In the genomic region with DNA sequence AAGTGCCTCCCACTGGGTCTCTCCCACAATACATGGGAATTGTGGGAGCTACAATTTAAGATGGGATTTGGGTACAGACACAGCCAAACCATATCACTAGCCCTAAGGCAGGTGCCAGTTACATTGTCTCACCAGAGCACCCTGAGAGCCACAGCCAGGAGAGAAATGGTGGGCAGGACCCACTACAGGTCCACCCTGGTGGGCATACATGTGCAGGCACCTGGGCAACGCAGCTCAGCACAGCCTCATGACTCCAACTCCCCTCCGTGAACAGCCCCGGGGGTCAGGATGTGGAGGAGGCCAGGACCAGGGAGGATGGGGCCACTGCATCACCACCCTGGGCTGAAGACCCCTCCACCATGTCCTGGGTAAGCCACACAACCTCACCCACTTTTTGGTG, we compare ENCODE assay signal across 25 cellular contexts.
DNase-seq lines count a peak whose midpoint lies in the region; ATAC-seq, FAIRE-seq and TF ChIP-seq lines count a peak whose summit lies in the region.
"Had no signal": no experiment of that assay in that cellular context is flagged by ENCODE, and none has a peak within 500 bp of the region (broad histone marks: within the 10 kb centered on the region; RNA-seq: fewer than 3 reads in every experiment).

No MANE protein-coding gene starts in this region.

- 97% methylated on average over 3 of the region's 3 CpGs; no CpG with 5 or more reads in 1 of the 2 experiments for WGBS in H1 (ENCODE audit: extremely low coverage in 1 of 2, insufficient coverage in 1 of 2, insufficient read length in 1 of 2, insufficient replicate concordance in 2 of 2, low coverage in 1 of 2, low lambda C conversion rate in 2 of 2, missing lambda C conversion rate in 1 of 2), 2 experiments
- 72 to 89% (median 86%) methylated on average over 3 of the region's 3 CpGs for WGBS in spleen, 5 donors

- H2BK15ac ChIP-seq in H1 (ENCODE audit: low read length) = 0 out of 2 replicates have a peak overlapping the region, but pooled peaks have one; percentile 61

- no peaks in the 10 kb centered on the region for H4K20me1 ChIP-seq in H1 (replicated peaks in 1 of 2; ENCODE audit: control insufficient read depth in 1 of 2, insufficient read depth in 2 of 2, low read length in 2 of 2)
- H4K20me1 ChIP-seq in osteoblast (ENCODE audit: insufficient read depth, low read length) = no peaks in the 10 kb centered on the region
- H4K20me1 ChIP-seq: BLaER1 treated with 17β-estradiol and CSF1 and Interleukin-3, amounts not matched to agents 10 nM and 100 nM had no signal

- H3K27ac ChIP-seq in H1 (ENCODE audit: low read depth, low read length) (no peak overlapping the region), osteoblast (ENCODE audit: low read depth, low read length) (no peak overlapping the region), spleen (no peak overlapping the region)
- H3K27ac ChIP-seq: A549; BLaER1 treated with 17β-estradiol and CSF1 and Interleukin-3, amounts not matched to agents 10 nM and 100 nM had no signal

- no peak overlapping the region for H3K4me2 ChIP-seq in H1 (ENCODE audit: insufficient read depth in 1 of 2, low read depth in 2 of 2, low read length in 2 of 2)
- H3K4me2 ChIP-seq in osteoblast (ENCODE audit: insufficient read depth, low read length) = no peak overlapping the region
- H3K4me2 ChIP-seq: A549; BLaER1 treated with 17β-estradiol and CSF1 and Interleukin-3, amounts not matched to agents 10 nM and 100 nM; GM23338 had no signal

- H2BK120ac ChIP-seq in H1 (replicated peaks; ENCODE audit: low read depth, low read length) = no peak overlapping the region

- no peak overlapping the region for H4K8ac ChIP-seq in H1 (ENCODE audit: extremely low read depth, insufficient read depth, low read length)

- no peaks in the 10 kb centered on the region; the same call in 1 of the 2 replicates for H3K23me2 ChIP-seq in H1 (ENCODE audit: low read depth, low read length)

- CTCF ChIA-PET in H1 (lab: Charles Lee; ENCODE audit: partially characterized antibody) = no interaction called here

- no peak for TF ChIP-seq EP300 in H1 (IDR thresholded peaks at IDR 0.05; ENCODE audit: borderline replicate concordance in 1 of 2, low read depth in 2 of 2, low read length in 2 of 2)

- H3K9me3 ChIP-seq in H1 (ENCODE audit: insufficient read depth in 2 of 2, low read depth in 1 of 2, low read length in 1 of 2) = peaks cover 5 to 11% of the 10 kb centered on the region in 2 experiments; a peak in 3 of 4 replicates
- no peaks in the 10 kb centered on the region for H3K9me3 ChIP-seq in osteoblast (ENCODE audit: low read depth, low read length)
- H3K9me3 ChIP-seq in spleen = peaks cover 0 to 28% (median 11%) of the 10 kb centered on the region in 8 donors
- H3K9me3 ChIP-seq: A549, BE2C, HAP-1 had no signal

- TF ChIP-seq POLR2A in H1 (IDR thresholded peaks at IDR 0.05; ENCODE audit: control extremely low read depth in 1 of 2, low read depth in 2 of 2, low read length in 2 of 2) = no peak
- no peak for TF ChIP-seq POLR2A in spleen (IDR thresholded peaks at IDR 0.05)

- no peak for FAIRE-seq in H1 (lab: Jason Lieb, UNC)
- FAIRE-seq: A549, D721Med, GM12891, GM18507, H54 had no signal

- ATAC-seq in GM21515 (IDR thresholded peaks at IDR 0.05; ENCODE audit: unreplicated experiment) (no peak), GM21825 (IDR thresholded peaks at IDR 0.05; ENCODE audit: unreplicated experiment) (no peak)
- ATAC-seq: A549, GM23338 had no signal

- H4K5ac ChIP-seq in H1 (ENCODE audit: insufficient read length, low read depth, low read length) = no peak overlapping the region

- H4K91ac ChIP-seq in H1 (replicated peaks; ENCODE audit: insufficient read length, low read length) = no peak overlapping the region

- no peak overlapping the region for H3K18ac ChIP-seq in H1 (ENCODE audit: extremely low read depth, low read length)

- H3K4me1 ChIP-seq in H1 (replicated peaks in 1 of 4; ENCODE audit: control insufficient read depth in 3 of 4, insufficient read depth in 4 of 4, low read length in 3 of 4) = peaks cover 0 to 18% (median 6%) of the 10 kb centered on the region in 4 experiments; a peak in 6 of 7 replicates
- no peaks in the 10 kb centered on the region for H3K4me1 ChIP-seq in osteoblast (ENCODE audit: insufficient read depth, low read length)
- H3K4me1 ChIP-seq in spleen = no peaks in the 10 kb centered on the region
- H3K4me1 ChIP-seq: A549; BE2C; BLaER1 treated with 17β-estradiol and CSF1 and Interleukin-3, amounts not matched to agents 10 nM and 100 nM; HAP-1 had no signal

- no peak overlapping the region for H3K56ac ChIP-seq in H1 (replicated peaks; ENCODE audit: insufficient read length, low read depth, low read length)

- H3K4me3 ChIP-seq in H1 (ENCODE audit: extremely low read depth in 1 of 4, insufficient read depth in 2 of 4, low read depth in 3 of 4, low read length in 4 of 4) = no peak overlapping the region
- H3K4me3 ChIP-seq in osteoblast (ENCODE audit: insufficient read depth, low read length) = no peak overlapping the region
- H3K4me3 ChIP-seq in spleen = no peak overlapping the region
- H3K4me3 ChIP-seq: A549; BLaER1 treated with 17β-estradiol and CSF1 and Interleukin-3, amounts not matched to agents 10 nM and 100 nM; GM23338; HAP-1 had no signal

- H2BK5ac ChIP-seq in H1 (ENCODE audit: low read depth, low read length) = no peak overlapping the region

- TF ChIP-seq CTCF in H1 (IDR thresholded peaks at IDR 0.05; ENCODE audit: control extremely low read depth in 1 of 3, insufficient read depth in 1 of 3, low read depth in 1 of 3, low read length in 3 of 3) (no peak), osteoblast (IDR thresholded peaks at IDR 0.05; ENCODE audit: extremely low read depth, low read depth, low read length) (no peak), spleen (IDR thresholded peaks at IDR 0.05 in 8 of 11, conservative IDR thresholded peaks at IDR 0.05 in 3 of 11) (no peak)

- no peaks in the 10 kb centered on the region for H3K79me2 ChIP-seq in H1 (ENCODE audit: control insufficient read depth in 1 of 2, insufficient read depth in 2 of 2, low read length in 2 of 2)
- no peaks in the 10 kb centered on the region for H3K79me2 ChIP-seq in osteoblast (ENCODE audit: insufficient read depth, low read length)

- no peaks in the 10 kb centered on the region for H3K36me3 ChIP-seq in H1 (ENCODE audit: control insufficient read depth in 2 of 4, insufficient read depth in 4 of 4, low read length in 3 of 4)
- H3K36me3 ChIP-seq in osteoblast (ENCODE audit: insufficient read depth, low read length) = no peaks in the 10 kb centered on the region
- no peaks in the 10 kb centered on the region for H3K36me3 ChIP-seq in spleen
- H3K36me3 ChIP-seq: BE2C; BLaER1 treated with 17β-estradiol and CSF1 and Interleukin-3, amounts not matched to agents 10 nM and 100 nM; HAP-1 had no signal

- H2AFZ ChIP-seq in H1 (ENCODE audit: low read length) = no peak overlapping the region
- H2AFZ ChIP-seq in osteoblast (ENCODE audit: low read length) = no peak overlapping the region
- H2AFZ ChIP-seq: GM23338 had no signal

- no peak overlapping the region for H3K23ac ChIP-seq in H1 (ENCODE audit: insufficient read length)

- POLR2A ChIA-PET in H1 (lab: Charles Lee; ENCODE audit: partially characterized antibody) = no interaction called here

- H3K27me3 ChIP-seq in H1 (replicated peaks in 1 of 4; ENCODE audit: control insufficient read depth in 3 of 4, extremely low read depth in 1 of 4, insufficient read depth in 3 of 4, low read length in 3 of 4) (no peaks in the 10 kb centered on the region; a peak in 1 of 7 replicates), osteoblast (ENCODE audit: insufficient read depth, low read length) (no peaks in the 10 kb centered on the region), spleen (replicated peaks in 1 of 7) (peaks cover 0 to 37% (median 0%) of the 10 kb centered on the region in 7 donors)
- H3K27me3 ChIP-seq: BE2C; BLaER1 treated with 17β-estradiol and CSF1 and Interleukin-3, amounts not matched to agents 10 nM and 100 nM had no signal

- H3K4ac ChIP-seq in H1 (replicated peaks; ENCODE audit: insufficient read length, low read depth, low read length) = no peak overlapping the region

- DNase-seq in H1 (ENCODE audit: low read depth in 1 of 2, low spot score in 2 of 2) = no peak
- peak; percentile 71 for DNase-seq in osteoblast (ENCODE audit: insufficient read length, low spot score, missing footprints)
- DNase-seq in spleen = peak; percentile 47
- DNase-seq in GF-D8 (lab: John Stamatoyannopoulos, UW) = no peak
- DNase-seq: 8988T; ACHN; AML-193; BE2C; CD4-positive, alpha-beta T cell; CD8-positive, alpha-beta memory T cell; DMS 273 treated with DMSO at 0.1 percent for 48 hours; DMS79; EL; GDM1; HFFc6 had no signal

- intact Hi-C loops in spleen (cut with DNase I; ENCODE audit: low total_unique reads) = no loop called here

- no peak overlapping the region for H3K14ac ChIP-seq in H1 (ENCODE audit: insufficient read length)

- H2AK5ac ChIP-seq in H1 (ENCODE audit: low read depth, low read length) = no peak overlapping the region

- no peak overlapping the region for H3K9ac ChIP-seq in H1 (replicated peaks in 1 of 4; ENCODE audit: extremely low read depth in 1 of 4, low read depth in 3 of 4, low read length in 3 of 4)
- H3K9ac ChIP-seq: BLaER1 treated with 17β-estradiol and CSF1 and Interleukin-3, amounts not matched to agents 10 nM and 100 nM had no signal

- H2BK12ac ChIP-seq in H1 (ENCODE audit: low read depth, low read length) = no peak overlapping the region

- TF ChIP-seq RAD21 in H1 (IDR thresholded peaks at IDR 0.05 in 1 of 2, conservative IDR thresholded peaks at IDR 0.05 in 1 of 2; ENCODE audit: low read depth in 2 of 2, low read length in 2 of 2) = no peak

- H2BK20ac ChIP-seq in H1 (ENCODE audit: low read length) = no peak overlapping the region

- H3K79me1 ChIP-seq in H1 (ENCODE audit: low read depth, low read length) = no peaks in the 10 kb centered on the region

TF ChIP-seq in H1, 55 proteins besides CTCF, POLR2A, EP300 and RAD21:
- TF ChIP-seq YY1 (IDR thresholded peaks at IDR 0.05; ENCODE audit: low read depth, low read length) (no peak), HDAC6 (IDR thresholded peaks at IDR 0.05; ENCODE audit: low read depth, low read length) (no peak), CHD1 (IDR thresholded peaks at IDR 0.05; ENCODE audit: low read depth, low read length) (no peak), SP2 (IDR thresholded peaks at IDR 0.05; ENCODE audit: low read length) (no peak), RXRA (IDR thresholded peaks at IDR 0.05; ENCODE audit: insufficient read depth, low read depth, low read length) (no peak), TAF1 (IDR thresholded peaks at IDR 0.05; ENCODE audit: low read depth, low read length) (no peak), KDM1A (IDR thresholded peaks at IDR 0.05; ENCODE audit: borderline replicate concordance, low read length) (no peak), CBX8 (IDR thresholded peaks at IDR 0.05; ENCODE audit: borderline replicate concordance, low read depth, low read length) (no peak), SIRT6 (IDR thresholded peaks at IDR 0.05; ENCODE audit: low read length) (no peak), ASH2L (IDR thresholded peaks at IDR 0.05; ENCODE audit: low read length) (no peak)

Comparison
In these comparisons a context has a peak if more than half of its experiments do, and no peak if none do; other contexts are left out.
1. DNase-seq: peak in osteoblast (single experiment) and spleen (single experiment); none in H1 (0 of 2) and GF-D8 (single experiment).